Comparison of ENCODE assay signal across 8 cellular contexts in genomic region chr12:96501139-96501741, GRCh38. TPM values are rescaled to one million over a fixed set of nuclear protein-coding genes. Genes with fewer than 3 reads are reported as not detected.
DNase-seq lines count a peak whose midpoint lies in the region; ATAC-seq, FAIRE-seq and TF ChIP-seq lines count a peak whose summit lies in the region.

No MANE protein-coding gene starts in this region.

- TF ChIP-seq CTCF in K562 (IDR thresholded peaks at IDR 0.05 in 2 of 3, conservative IDR thresholded peaks at IDR 0.05 in 1 of 3; ENCODE audit: insufficient read depth in 2 of 3, low read depth in 1 of 3, low read length in 3 of 3): no peak
- no peak for TF ChIP-seq CTCF in liver (IDR thresholded peaks at IDR 0.05; ENCODE audit: low read depth, low read length, missing input control)

- H3K9me1 ChIP-seq in K562 (ENCODE audit: control insufficient read depth, insufficient read depth, low read length): no peaks in the 10 kb centered on the region

- 0 out of 2 replicates have a peak, but pooled peaks have one; percentile 7 for TF ChIP-seq EP300 in K562 (IDR thresholded peaks at IDR 0.05; ENCODE audit: low read length)

- peaks cover 47% of the 10 kb centered on the region for H3K4me1 ChIP-seq in CD4-positive, alpha-beta memory T cell (ENCODE audit: insufficient read depth, low read length)
- H3K4me1 ChIP-seq in K562 (replicated peaks in 1 of 2; ENCODE audit: control insufficient read depth in 2 of 2, insufficient read depth in 2 of 2, low read length in 2 of 2) (peaks cover 5 to 21% of the 10 kb centered on the region in 2 experiments; a peak in 4 of 5 replicates), liver (ENCODE audit: control insufficient read depth in 4 of 4, insufficient read depth in 4 of 4, low read length in 3 of 4) (no peaks in the 10 kb centered on the region), aorta (ENCODE audit: control insufficient read depth in 1 of 2, insufficient read depth in 2 of 2, low read length in 2 of 2) (peaks cover 2 to 5% of the 10 kb centered on the region in 2 donors)

- H3K9ac ChIP-seq in K562 (ENCODE audit: insufficient read depth in 1 of 2, low read depth in 2 of 2, low read length in 2 of 2) (no peak overlapping the region), liver (ENCODE audit: low read depth in 1 of 2, low read length in 2 of 2) (no peak overlapping the region)

- H3K27ac Mint-ChIP-seq in CD4-positive, alpha-beta memory T cell: peak overlapping the region; percentile 79 to 98 (median 89)

- no peaks in the 10 kb centered on the region for H4K20me1 ChIP-seq in K562 (replicated peaks; ENCODE audit: control insufficient read depth, insufficient read depth, low read length)

- TF ChIP-seq RAD21 in K562 (CRISPR knock-in tag; conservative IDR thresholded peaks at IDR 0.05 in 1 of 2, IDR thresholded peaks at IDR 0.05 in 1 of 2) (no peak), liver (IDR thresholded peaks at IDR 0.05) (no peak)

- peak overlapping the region; percentile 86 for H2AFZ ChIP-seq in K562 (ENCODE audit: low read depth, low read length)

- ATAC-seq in HG03196 (IDR thresholded peaks at IDR 0.05; ENCODE audit: unreplicated experiment) (peak; percentile 92), K562 (peak; percentile 76), aorta (ENCODE audit: low FRiP score) (no peak)

- BruUV-seq in K562 (replicated peaks; lab: Mats Ljungman, UMichigan): no TSS peak

- peaks cover 44 to 63% (median 54%) of the 10 kb centered on the region in 4 donors for H3K4me1 Mint-ChIP-seq in CD4-positive, alpha-beta memory T cell

- H3K79me2 ChIP-seq in K562 (ENCODE audit: control insufficient read depth, insufficient read depth, low read length): no peaks in the 10 kb centered on the region

- intact Hi-C loops in CD4-positive, alpha-beta memory T cell (cut with micrococcal nuclease): loop anchor here (1.0 to 5.0 kb wide), 4 partner anchors 12 to 99 kb away; partner anchors contain the start of genes CDK17 and CFAP54
- intact Hi-C loops in K562 (cut with micrococcal nuclease): loop anchor here (5.0 kb wide), 1 partner anchor 99 kb away; the partner anchor contains the start of gene CDK17
- intact Hi-C loops in aorta (cut with DNase I): no loop called here

- H3K36me3 ChIP-seq in CD4-positive, alpha-beta memory T cell (ENCODE audit: insufficient read depth, low read length): no peaks in the 10 kb centered on the region
- H3K36me3 ChIP-seq in K562 (ENCODE audit: control insufficient read depth, insufficient read depth, low read length) (no peaks in the 10 kb centered on the region; the same call in 2 of the 3 replicates), liver (ENCODE audit: control insufficient read depth in 4 of 4, insufficient read depth in 3 of 4, low read depth in 1 of 4, low read length in 3 of 4) (no peaks in the 10 kb centered on the region), aorta (ENCODE audit: control insufficient read depth in 1 of 2, insufficient read depth in 2 of 2, low read length in 1 of 2) (no peaks in the 10 kb centered on the region)

- peak overlapping the region in 1 of 2 donors; percentile 17 for H3K4me3 ChIP-seq in CD4-positive, alpha-beta memory T cell (ENCODE audit: low read length in 2 of 2)
- H3K4me3 ChIP-seq in K562 (no peak overlapping the region), liver (ENCODE audit: low read depth in 1 of 3, low read length in 3 of 3) (no peak overlapping the region), aorta (ENCODE audit: low read length in 2 of 2) (no peak overlapping the region)

- no peaks in the 10 kb centered on the region for H3K9me3 ChIP-seq in CD4-positive, alpha-beta memory T cell (ENCODE audit: control insufficient read depth in 1 of 2, low read length in 2 of 2)
- H3K9me3 ChIP-seq in K562 (replicated peaks; ENCODE audit: control insufficient read depth, insufficient read depth, low read depth, low read length): no peaks in the 10 kb centered on the region
- no peaks in the 10 kb centered on the region for H3K9me3 ChIP-seq in liver (ENCODE audit: control insufficient read depth in 4 of 4, low read length in 3 of 4)
- H3K9me3 ChIP-seq in aorta (ENCODE audit: control insufficient read depth, low read length): no peaks in the 10 kb centered on the region

- peak in 4 of 5 donors; percentile 29 to 65 (median 37) for DNase-seq in CD4-positive, alpha-beta memory T cell
- DNase-seq in GM19239 (ENCODE audit: insufficient read length, low spot score) (no peak), K562 (ENCODE audit: extremely low read depth in 1 of 4, low spot score in 3 of 4) (peak in 3 of 4 experiments; percentile 11 to 53 (median 47)), aorta (no peak), Kasumi-1 (lab: John Stamatoyannopoulos, UW) (no peak)

- peaks cover 0 to 4% (median 0%) of the 10 kb centered on the region in 8 donors for H3K9me3 Mint-ChIP-seq in CD4-positive, alpha-beta memory T cell

- CTCF ChIA-PET in CD4-positive, alpha-beta memory T cell (lab: Charles Lee; ENCODE audit: partially characterized antibody): interaction anchor here (1.0 to 5.2 kb wide), 4 partner anchors 11 to 444 kb away, joined by 3 to 54 read pairs (median 28); partner anchors contain the start of genes CDK17 and CFAP54
- CTCF ChIA-PET in K562 (lab: Yijun Ruan, JAX; ENCODE audit: low intra/inter-chr PET ratio): interaction anchor here (1.0 kb wide), 1 partner anchor 437 kb away, joined by 3 read pairs; no protein-coding TSS in a partner anchor

- FAIRE-seq in GM19239 (lab: Jason Lieb, UNC) (peak; percentile 95), K562 (lab: Jason Lieb, UNC) (peak; percentile 23)

- peak overlapping the region; percentile 18 for H3K27ac ChIP-seq in CD4-positive, alpha-beta memory T cell (ENCODE audit: low read depth, low read length)
- H3K27ac ChIP-seq in K562 (ENCODE audit: extremely low read depth, low read depth, low read length) (peak overlapping the region; percentile 60), liver (ENCODE audit: low read depth in 1 of 2, low read length in 2 of 2) (peak overlapping the region; percentile 42 to 59), aorta (ENCODE audit: low read depth in 1 of 2, low read length in 2 of 2) (peak overlapping the region in 1 of 2 donors; percentile 45)

- peak; percentile 33; the same call in 1 of the 2 replicates for TF ChIP-seq POLR2A in Raji (IDR thresholded peaks at IDR 0.05; ENCODE audit: insufficient read depth, low read depth, low read length)
- no peak for TF ChIP-seq POLR2A in K562 (conservative IDR thresholded peaks at IDR 0.05)

- peak overlapping the region in 7 of 8 donors; percentile 35 to 74 (median 53) for H3K4me3 Mint-ChIP-seq in CD4-positive, alpha-beta memory T cell

- no peaks in the 10 kb centered on the region for H3K27me3 Mint-ChIP-seq in CD4-positive, alpha-beta memory T cell

- peak overlapping the region; percentile 28; the same call in 1 of the 2 replicates for H3K4me2 ChIP-seq in K562 (ENCODE audit: insufficient read depth, low read length)

- in situ Hi-C loops in K562 (cut with MboI): loop anchor here (25.0 kb wide), 1 partner anchor 889 kb away; no protein-coding TSS in a partner anchor

- POLR2A ChIA-PET in CD4-positive, alpha-beta memory T cell (lab: Charles Lee; ENCODE audit: partially characterized antibody): interaction anchor here (0.8 to 5.2 kb wide), 11 partner anchors 10 to 466 kb away, joined by 3 to 41 read pairs (median 4); partner anchors contain the start of genes CDK17, CFAP54 and LTA4H
- POLR2A ChIA-PET in K562 (lab: Yijun Ruan, JAX): interaction anchor here (0.6 kb wide), 1 partner anchor 90 kb away, joined by 3 read pairs; no protein-coding TSS in a partner anchor

- H3K27me3 ChIP-seq in CD4-positive, alpha-beta memory T cell (ENCODE audit: insufficient read depth, low read length): no peaks in the 10 kb centered on the region
- H3K27me3 ChIP-seq in K562 (ENCODE audit: control insufficient read depth in 2 of 2, insufficient read depth in 2 of 2, low read length in 2 of 2) (no peaks in the 10 kb centered on the region), liver (ENCODE audit: control insufficient read depth in 4 of 4, insufficient read depth in 4 of 4, low read length in 3 of 4) (no peaks in the 10 kb centered on the region), aorta (ENCODE audit: control insufficient read depth in 1 of 2, insufficient read depth in 2 of 2, low read length in 1 of 2) (no peaks in the 10 kb centered on the region)

- peaks cover 0 to 3% of the 10 kb centered on the region in 2 donors for H3K36me3 Mint-ChIP-seq in CD4-positive, alpha-beta memory T cell

- 18% methylated on average over 5 of the region's 5 CpGs for WGBS in K562 (ENCODE audit: insufficient coverage, low coverage, missing lambda C conversion rate)
- 47% methylated on average over 5 of the region's 5 CpGs for WGBS in liver
- WGBS in aorta, 2 donors: 38 to 42% methylated on average over 5 of the region's 5 CpGs

TF ChIP-seq in K562, 482 proteins besides CTCF, POLR2A, EP300 and RAD21 (continues in another document):
- no peak for TF ChIP-seq TBP (optimal IDR thresholded peaks at IDR 0.05; ENCODE audit: low read depth, low read length)

TF ChIP-seq in liver, 16 proteins besides CTCF, POLR2A, EP300 and RAD21 (continues in another document):
- TF ChIP-seq NR2F2 (IDR thresholded peaks at IDR 0.05): peak; percentile 12
- TF ChIP-seq GABPA (IDR thresholded peaks at IDR 0.05 in 1 of 2, conservative IDR thresholded peaks at IDR 0.05 in 1 of 2): no peak

RNA-seq across cellular contexts. Expression of gene CFAP54, which starts 11.9 kb away (rescaled TPM):
- total RNA-seq in CD4-positive, alpha-beta memory T cell: 1 to 10 TPM in 1 of 2 experiments, under 1 TPM in 1; 0.73 to 1.1 TPM
- polyA plus RNA-seq in CD4-positive, alpha-beta memory T cell: under 1 TPM; 0.37 to 0.65 TPM
- total RNA-seq in K562 (2011; cell fraction: chromatin; rRNA removed; ENCODE audit: low replicate concordance): not detected in 2 replicates
- total RNA-seq in K562 (2011; cell fraction: nucleolus; rRNA removed): not detected in 2 replicates
- total RNA-seq in K562 (2011; cell fraction: nucleoplasm; rRNA removed): not detected in 2 replicates
- 0.23 TPM in 1 of 2 replicates, not detected in the other for total RNA-seq in K562 (2014; rRNA removed)
- 0.15 TPM in 1 of 2 replicates, not detected in the other for total RNA-seq in K562 (2014; rRNA removed; fragmentation: Illumina TruSeq; extraction: Trizol)
- total RNA-seq in K562 (2015; rRNA removed; fragmentation: Illumina TruSeq; extraction: Trizol): 0.07 TPM in 1 of 2 replicates, not detected in the other
- total RNA-seq in K562 (2021): 0.09 and 0.11 TPM in 2 replicates
- not detected in 2 replicates for polyA plus RNA-seq in K562 (2011; rRNA removed)
- polyA plus RNA-seq in K562 (2011; cell fraction: cytosol; rRNA removed): 0.06 TPM in 1 of 2 replicates, not detected in the other
- polyA plus RNA-seq in K562 (2011; cell fraction: nucleus; rRNA removed): 0.09 TPM in 1 of 2 replicates, not detected in the other
- 0.05 and 0.12 TPM in 2 replicates for polyA plus RNA-seq in K562 (2012)
- 0.18 TPM in 1 of 2 replicates, not detected in the other for polyA plus RNA-seq in K562 (2014; fragmentation: Illumina TruSeq; extraction: Trizol)
- polyA plus RNA-seq in K562 (2014; fragmentation: Nextera tagmentation; extraction: Ambion mirVana): under 1 TPM; 0.03 to 0.08 TPM
- not detected in 2 replicates for polyA plus RNA-seq in K562 (2014; rRNA removed)
- polyA minus RNA-seq in K562 (2011; rRNA and poly(A)+ RNA removed): 0.07 TPM in 1 of 2 replicates, not detected in the other
- polyA minus RNA-seq in K562 (2011; cell fraction: cytosol; rRNA and poly(A)+ RNA removed): not detected in 2 replicates
- polyA minus RNA-seq in K562 (2011; cell fraction: nucleus; rRNA and poly(A)+ RNA removed): 0.13 TPM in 1 of 2 replicates, not detected in the other
- total RNA-seq in liver: under 1 TPM; 0.17 to 0.19 TPM
- under 1 TPM; 0.01 to 0.14 TPM for polyA plus RNA-seq in liver
- total RNA-seq in aorta: 1 to 10 TPM in 1 of 2 donors, under 1 TPM in 1; 0.91 to 2.2 TPM
- polyA plus RNA-seq in aorta: under 1 TPM in 1 of 2 donors, not detected in 1; 0.15 TPM

Comparison
In these comparisons a context has a peak if more than half of its experiments do, and no peak if none do; other contexts are left out.
1. DNase-seq: peak in CD4-positive, alpha-beta memory T cell (4 of 5) and K562 (3 of 4); none in GM19239 (single experiment), aorta (0 of 2) and Kasumi-1 (0 of 2).
2. intact Hi-C loops: an anchor here in CD4-positive, alpha-beta memory T cell (1.0 to 5.0 kb wide) and K562 (5.0 kb wide); none called in aorta.